9 cellular contexts compared by ENCODE assay signal in genomic region chr20:14637441-14637840, GRCh38.
"Had no signal": no experiment of that assay in that cellular context is flagged by ENCODE, and none has a peak within 500 bp of the region (broad histone marks: within the 10 kb centered on the region; RNA-seq: fewer than 3 reads in every experiment).

No MANE protein-coding gene starts in this region.

- H3K36me3 ChIP-seq: HAP-1 had no signal

- H3K4me1 ChIP-seq: HAP-1 had no signal

- H3K4me3 ChIP-seq: GM23248, GM23338, HAP-1 had no signal

- ATAC-seq: GM23338, HCT116 had no signal

- H3K4me3 Mint-ChIP-seq: GM23338, H9, HFFc6 had no signal

- DNase-seq: GM23248, GOT3, H7, H9, HCEC 1CT, HFFc6 had no signal

- H3K9me3 ChIP-seq: HAP-1 had no signal

- H3K27ac ChIP-seq: GM23248 had no signal

- H3K27ac Mint-ChIP-seq: GM23338, H9, HFFc6 had no signal

- H3K4me1 Mint-ChIP-seq: GM23338 had no signal
